ENCODE assay signal across 27 cellular contexts in the genomic region with DNA sequence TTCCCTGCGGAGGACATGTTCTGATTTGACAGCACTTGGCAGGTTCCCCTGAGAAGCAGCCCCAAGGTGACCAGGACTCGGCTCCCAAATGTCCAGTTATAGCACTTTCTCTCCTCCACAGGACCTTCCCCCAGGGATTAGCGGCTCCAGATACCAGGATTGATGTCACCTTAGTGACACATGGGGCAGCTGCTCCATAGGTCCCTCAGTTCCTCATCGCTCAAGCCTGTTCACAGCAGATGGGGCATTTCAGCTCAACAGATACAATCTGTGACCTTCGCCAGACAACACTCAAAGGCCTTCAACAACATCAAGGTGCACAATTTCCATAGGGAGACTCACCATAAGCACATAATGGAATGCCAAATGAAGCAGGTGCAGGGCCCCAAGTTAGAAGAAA.
"Had no signal": no experiment of that assay in that cellular context is flagged by ENCODE, and none has a peak within 500 bp of the region (broad histone marks: within the 10 kb centered on the region; RNA-seq: fewer than 3 reads in every experiment).

No MANE protein-coding gene starts in this region.

- H3K4me3 Mint-ChIP-seq: immature natural killer cell; mesothelial cell of epicardium; naive B cell; natural killer cell; nephron progenitor cell; neural progenitor cell; stimulated activated naive B cell treated with anti-CD40 and anti-IgM and Interleukin-4, amounts not matched to agents 10 μg/mL and 1 μg/mL and 100 μg/mL, for 72 hours had no signal

- DNase-seq: hypothalamus; immature natural killer cell; kidney; left colon; left lung; mesendoderm; naive B cell; natural killer cell; nephron progenitor cell; occipital lobe; ovary; retina; right cardiac atrium; stimulated activated CD4-positive, alpha-beta T cell treated with anti-CD3 and anti-CD28 coated beads, Interleukin-12 subunit alpha, Interleukin-12 subunit beta, amount 100 ng/mL, for 4 hours; stimulated activated CD4-positive, alpha-beta T cell treated with anti-CD3 and anti-CD28 coated beads, Interleukin-15, amount 100 ng/mL, for 24 hours; stimulated activated CD4-positive, alpha-beta T cell treated with anti-CD3 and anti-CD28 coated beads, Interleukin-2, amount 100 ng/mL, for 24 hours; stimulated activated CD4-positive, alpha-beta T cell treated with anti-CD3 and anti-CD28 coated beads, Interleukin-4, amount 100 ng/mL, for 1 hour; stimulated activated naive B cell treated with anti-CD40 and anti-IgM and Interleukin-4, amounts not matched to agents 10 μg/mL and 1 μg/mL and 100 μg/mL, for 72 hours; stimulated activated naive CD8-positive, alpha-beta T cell treated with anti-CD3 and anti-CD28 coated beads, Interleukin-15, Interleukin-2, amounts not matched to agents 100 U/mL and 50 U/mL, for 24 hours; stomach; testis; thyroid gland; transverse colon; upper lobe of left lung had no signal

- H3K27me3 Mint-ChIP-seq: progenitor cell of endocrine pancreas; stimulated activated naive B cell treated with anti-CD40 and anti-IgM and Interleukin-4, amounts not matched to agents 10 μg/mL and 1 μg/mL and 100 μg/mL, for 72 hours had no signal

- H3K4me1 Mint-ChIP-seq: natural killer cell; stimulated activated naive B cell treated with anti-CD40 and anti-IgM and Interleukin-4, amounts not matched to agents 10 μg/mL and 1 μg/mL and 100 μg/mL, for 72 hours had no signal

- H3K36me3 Mint-ChIP-seq: immature natural killer cell, naive B cell, natural killer cell, neural progenitor cell had no signal

- H3K27ac Mint-ChIP-seq: mesothelial cell of epicardium; natural killer cell; neural progenitor cell; progenitor cell of endocrine pancreas; stimulated activated naive B cell treated with anti-CD40 and anti-IgM and Interleukin-4, amounts not matched to agents 10 μg/mL and 1 μg/mL and 100 μg/mL, for 72 hours had no signal
